ENCODE assay signal across 8 cellular contexts in genomic region chr5:140244525-140245025, GRCh38. TPM values are rescaled to one million over a fixed set of nuclear protein-coding genes. Genes with fewer than 3 reads are reported as not detected.
A peak's percentile ranks its signal among the peaks of the same experiment; 100 is the strongest.
DNase-seq lines count a peak whose midpoint lies in the region; ATAC-seq and TF ChIP-seq lines count a peak whose summit lies in the region.

No MANE protein-coding gene starts in this region.

- no peak for TF ChIP-seq POLR2A in sigmoid colon (IDR thresholded peaks at IDR 0.05)

- H3K9me3 ChIP-seq in right cardiac atrium (ENCODE audit: control insufficient read depth, low read length) (no peaks in the 10 kb centered on the region), sigmoid colon (no peaks in the 10 kb centered on the region)

- DNase-seq in DMS53 (lab: John Stamatoyannopoulos, UW) (peak; percentile 96), H7 (peak; percentile 89), NCI-H146 (lab: John Stamatoyannopoulos, UW) (peak; percentile 83), anterior cingulate cortex (lab: John Stamatoyannopoulos, UW) (peak; percentile 22 to 93 (median 82)), right cardiac atrium (peak; percentile 93 to 97 (median 96)), sigmoid colon (peak; percentile 96)
- DNase-seq in T-helper 2 cell treated with Interferon-gamma antibody and Interleukin-4, amounts not matched to agents 5 μg/mL and 100 μg/mL, for 36 hours (ENCODE audit: low spot score) = peak; percentile 73

- H3K27me3 ChIP-seq in H7 (ENCODE audit: control insufficient read depth, insufficient read depth, low read length) (no peaks in the 10 kb centered on the region), right cardiac atrium (ENCODE audit: control insufficient read depth, insufficient read depth) (no peaks in the 10 kb centered on the region), sigmoid colon (no peaks in the 10 kb centered on the region)

- H3K36me3 ChIP-seq in H7 (replicated peaks; ENCODE audit: control insufficient read depth, insufficient read depth, low read length) (peaks cover 7% of the 10 kb centered on the region), sigmoid colon (peaks cover 0 to 8% (median 2%) of the 10 kb centered on the region in 4 donors)

- H3K36me3 Mint-ChIP-seq in T-helper 2 cell treated with Interferon-gamma antibody and Interleukin-4, amounts not matched to agents 5 μg/mL and 100 μg/mL, for 36 hours (ENCODE audit: low read depth) = peaks cover 10% of the 10 kb centered on the region

- H3K4me1 Mint-ChIP-seq in T-helper 2 cell treated with Interferon-gamma antibody and Interleukin-4, amounts not matched to agents 5 μg/mL and 100 μg/mL, for 36 hours (ENCODE audit: low read depth) = peaks cover 18% of the 10 kb centered on the region

- H3K4me1 ChIP-seq in right cardiac atrium (ENCODE audit: control insufficient read depth, insufficient read depth, low read length) (peaks cover 22% of the 10 kb centered on the region), sigmoid colon (peaks cover 0 to 88% (median 79%) of the 10 kb centered on the region in 4 donors)

- H3K4me3 Mint-ChIP-seq in T-helper 2 cell treated with Interferon-gamma antibody and Interleukin-4, amounts not matched to agents 5 μg/mL and 100 μg/mL, for 36 hours = no peak overlapping the region

- ATAC-seq in right cardiac atrium (peak; percentile 49 to 60), HG03439 (IDR thresholded peaks at IDR 0.05; ENCODE audit: unreplicated experiment) (no peak)

- 9% methylated on average over 14 of the region's 14 CpGs for WGBS in right cardiac atrium
- 12 to 18% methylated on average over 14 of the region's 14 CpGs for WGBS in sigmoid colon, 2 donors

- peak overlapping the region; percentile 43 for H3K27ac Mint-ChIP-seq in T-helper 2 cell treated with Interferon-gamma antibody and Interleukin-4, amounts not matched to agents 5 μg/mL and 100 μg/mL, for 36 hours

- no peaks in the 10 kb centered on the region for H3K27me3 Mint-ChIP-seq in T-helper 2 cell treated with Interferon-gamma antibody and Interleukin-4, amounts not matched to agents 5 μg/mL and 100 μg/mL, for 36 hours (ENCODE audit: low read depth)

- intact Hi-C loops in right cardiac atrium (cut with DNase I) = loop anchor here (2.0 to 5.0 kb wide), 4 partner anchors 67 to 108 kb away; partner anchors contain the start of genes HBEGF (in 2 of the 4) and CYSTM1 (in 1 of the 4)
- intact Hi-C loops in sigmoid colon (cut with DNase I) = loop anchor here (1.0 to 10.0 kb wide), 6 partner anchors 67 to 460 kb away; partner anchors contain the start of genes CYSTM1, HBEGF, SRA1 and ZMAT2

- H3K9me3 Mint-ChIP-seq in T-helper 2 cell treated with Interferon-gamma antibody and Interleukin-4, amounts not matched to agents 5 μg/mL and 100 μg/mL, for 36 hours = no peaks in the 10 kb centered on the region

- H3K4me3 ChIP-seq in H7 (ENCODE audit: insufficient read depth, low read depth, low read length) (no peak overlapping the region), right cardiac atrium (ENCODE audit: low read length) (no peak overlapping the region), sigmoid colon (no peak overlapping the region)

- no peak for TF ChIP-seq EP300 in sigmoid colon (IDR thresholded peaks at IDR 0.05)

- H3K27ac ChIP-seq in right cardiac atrium (ENCODE audit: low read length) (peak overlapping the region; percentile 18), sigmoid colon (peak overlapping the region; percentile 0 to 91 (median 80))

- peak; percentile 84 to 96 (median 92) for TF ChIP-seq CTCF in sigmoid colon (IDR thresholded peaks at IDR 0.05)

RNA-seq across cellular contexts. Expression of gene PFDN1, which starts 58.3 kb away (rescaled TPM):
- total RNA-seq in H7 (2014; rRNA removed; shearing (Covaris generic)) = 81.8 and 82.9 TPM in 2 replicates
- total RNA-seq in right cardiac atrium (10 to 100 TPM; 57.6 to 71.9 (median 63.6) TPM), sigmoid colon (100 to 1,000 TPM in 3 of 4 donors, 10 to 100 TPM in 1; 88.2 to 159 (median 123) TPM)
- polyA plus RNA-seq in right cardiac atrium (144 TPM), sigmoid colon (10 to 100 TPM; 61.8 to 85.9 (median 78.4) TPM)
